9 cellular contexts compared by ENCODE assay signal in the genomic region with DNA sequence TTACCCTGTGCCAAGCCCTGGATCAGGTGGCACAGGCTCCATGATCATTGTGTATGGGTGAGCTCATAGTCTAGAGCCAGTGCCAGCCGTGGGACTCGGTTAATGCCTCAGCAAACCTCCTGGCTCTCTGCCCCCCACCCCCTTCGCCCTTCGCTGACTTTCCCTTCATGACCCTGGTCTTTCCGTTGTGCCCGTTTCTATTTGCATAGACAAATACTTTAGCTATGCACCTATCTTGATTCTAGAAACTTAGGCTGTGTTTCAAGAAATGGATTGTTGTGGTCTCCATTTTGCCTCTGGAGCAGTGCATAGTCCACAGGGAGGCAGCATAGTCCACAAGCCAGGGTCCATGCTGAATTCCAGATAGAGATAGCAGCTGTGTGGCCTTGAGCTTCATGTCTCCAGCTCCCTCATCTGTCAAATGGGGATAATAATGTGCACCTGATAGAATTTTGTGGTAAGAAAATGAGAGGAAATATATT. TPM values are rescaled to one million over a fixed set of nuclear protein-coding genes. Genes with fewer than 3 reads are reported as not detected.
DNase-seq lines count a peak whose midpoint lies in the region; ATAC-seq, FAIRE-seq and TF ChIP-seq lines count a peak whose summit lies in the region.
"Had no signal": no experiment of that assay in that cellular context is flagged by ENCODE, and none has a peak within 500 bp of the region (broad histone marks: within the 10 kb centered on the region; RNA-seq: fewer than 3 reads in every experiment).

No MANE protein-coding gene starts in this region.

- H3K4me3 ChIP-seq in dorsolateral prefrontal cortex (peak overlapping the region in 39 of 59 donors; percentile 3 to 49 (median 28)), pancreas (peak overlapping the region in 1 of 4 donors; percentile 12)

- FAIRE-seq in pancreas (lab: Jason Lieb, UNC): no peak
- FAIRE-seq: GM18507 had no signal

- 17 to 31% methylated on average over 6 of the region's 6 CpGs for WGBS in pancreas, 2 donors

- intact Hi-C loops in dorsolateral prefrontal cortex (cut with DNase I) (loop anchor here in 1 of 2 donors (10.0 kb wide), 1 partner anchor 88 kb away; no protein-coding TSS in a partner anchor), pancreas (cut with DNase I) (no loop called here)

- H3K27ac ChIP-seq in 22Rv1: no peak overlapping the region
- no peak overlapping the region for H3K27ac ChIP-seq in dorsolateral prefrontal cortex
- peak overlapping the region in 2 of 4 donors; percentile 16 to 30 for H3K27ac ChIP-seq in pancreas

- H3K4me1 ChIP-seq in pancreas: peaks cover 10 to 11% (median 10%) of the 10 kb centered on the region in 3 donors

- H3K9me3 ChIP-seq in pancreas: no peaks in the 10 kb centered on the region

- ATAC-seq in pancreas (peak; percentile 82 to 90 (median 88)), HG02763 (IDR thresholded peaks at IDR 0.05; ENCODE audit: unreplicated experiment) (no peak)

- TF ChIP-seq CTCF in 22Rv1 (IDR thresholded peaks at IDR 0.05) (peak; percentile 71), GM10266 (IDR thresholded peaks at IDR 0.05; ENCODE audit: control insufficient read depth, insufficient read depth, low read depth, missing control alignments) (peak; percentile 33), dorsolateral prefrontal cortex (IDR thresholded peaks at IDR 0.05 in 54 of 56, conservative IDR thresholded peaks at IDR 0.05 in 2 of 56; ENCODE audit: low read depth in 1 of 56, partially characterized antibody in 56 of 56) (peak in 54 of 56 donors; percentile 35 to 72 (median 54)), pancreas (IDR thresholded peaks at IDR 0.05) (peak in 2 of 4 donors; percentile 15 to 43)

- no peaks in the 10 kb centered on the region for H3K36me3 ChIP-seq in pancreas

- H3K27me3 ChIP-seq in dorsolateral prefrontal cortex (no peaks in the 10 kb centered on the region), pancreas (no peaks in the 10 kb centered on the region)

- no peak for DNase-seq in GM10266 (ENCODE audit: extremely low spot score)
- DNase-seq in NCI-H82 (lab: John Stamatoyannopoulos, UW): peak; percentile 63
- DNase-seq in dorsolateral prefrontal cortex: peak in 9 of 10 donors; percentile 17 to 77 (median 52)
- DNase-seq in pancreas: peak; percentile 60 to 79 (median 66)
- DNase-seq in epidermal melanocyte (ENCODE audit: insufficient read length, low spot score): no peak
- no peak for DNase-seq in NCI-H774 (lab: John Stamatoyannopoulos, UW)

RNA-seq across cellular contexts. Expression of a gene that starts 44.8 kb away (rescaled TPM):
- total RNA-seq in dorsolateral prefrontal cortex: 10 to 100 TPM; 38.5 to 96.1 (median 60.5) TPM
- 10 to 100 TPM; 21.6 to 35.4 (median 28.3) TPM for total RNA-seq in pancreas
- 10 to 100 TPM; 15.4 to 23.0 TPM for polyA plus RNA-seq in pancreas

RNA-seq across cellular contexts. Expression of a gene that starts 58.9 kb away (rescaled TPM):
- total RNA-seq in dorsolateral prefrontal cortex: 10 to 100 TPM; 24.2 to 90.3 (median 63.8) TPM
- total RNA-seq in pancreas: 1 to 10 TPM; 1.4 to 7.0 (median 4.4) TPM
- 1 to 10 TPM; 2.9 to 4.2 TPM for polyA plus RNA-seq in pancreas

Comparison
In these comparisons a context has a peak if more than half of its experiments do, and no peak if none do; other contexts are left out.
1. DNase-seq: peak in NCI-H82 (single experiment), dorsolateral prefrontal cortex (9 of 10) and pancreas (6 of 6); none in GM10266 (single experiment), epidermal melanocyte (single experiment) and NCI-H774 (single experiment).